Comparison of ENCODE assay signal across 17 cellular contexts in genomic region chr12:49872781-49873181, GRCh38. TPM values are rescaled to one million over a fixed set of nuclear protein-coding genes. Genes with fewer than 3 reads are reported as not detected.
DNase-seq lines count a peak whose midpoint lies in the region; ATAC-seq and TF ChIP-seq lines count a peak whose summit lies in the region.
"Had no signal": no experiment of that assay in that cellular context is flagged by ENCODE, and none has a peak within 500 bp of the region (broad histone marks: within the 10 kb centered on the region; RNA-seq: fewer than 3 reads in every experiment).

No MANE protein-coding gene starts in this region.

- no peaks in the 10 kb centered on the region for H3K27me3 ChIP-seq in dorsolateral prefrontal cortex
- H3K27me3 ChIP-seq in osteoblast (ENCODE audit: insufficient read depth, low read length): no peaks in the 10 kb centered on the region
- H3K27me3 ChIP-seq in body of pancreas: no peaks in the 10 kb centered on the region
- H3K27me3 ChIP-seq: gastrocnemius medialis had no signal

- H3K36me3 Mint-ChIP-seq in progenitor cell of endocrine pancreas (ENCODE audit: insufficient read depth): no peaks in the 10 kb centered on the region
- H3K36me3 Mint-ChIP-seq: activated naive CD8-positive, alpha-beta T cell; natural killer cell had no signal

- no peak for ATAC-seq in HG03378 (IDR thresholded peaks at IDR 0.05; ENCODE audit: unreplicated experiment)
- ATAC-seq in body of pancreas: no peak
- ATAC-seq: gastrocnemius medialis, natural killer cell had no signal

- peaks cover 2% of the 10 kb centered on the region for H3K27me3 Mint-ChIP-seq in progenitor cell of endocrine pancreas
- H3K27me3 Mint-ChIP-seq: activated naive CD8-positive, alpha-beta T cell had no signal

- WGBS in body of pancreas, 2 donors: 84 to 87% methylated on average over 3 to 6 of the region's 6 CpGs

- H4K20me1 ChIP-seq in osteoblast (ENCODE audit: insufficient read depth, low read length): no peaks in the 10 kb centered on the region

- DNase-seq in DMS 273 (lab: John Stamatoyannopoulos, UW; ENCODE audit: unreplicated experiment) (peak; percentile 37), DMS 273 treated with DMSO at 0.1 percent for 48 hours (lab: John Stamatoyannopoulos, UW) (no peak), NCI-H2196 (lab: John Stamatoyannopoulos, UW; ENCODE audit: unreplicated experiment) (peak; percentile 55), dorsolateral prefrontal cortex (peak in 6 of 10 donors; percentile 46 to 70 (median 55)), osteoblast (ENCODE audit: insufficient read length, low spot score, missing footprints) (no peak), body of pancreas (no peak), progenitor cell of endocrine pancreas (ENCODE audit: low spot score, unreplicated experiment) (no peak)
- DNase-seq: dermis blood vessel endothelial cell, gastrocnemius medialis, natural killer cell, NCI-H510A, SHP77 treated with DMSO at 0.1 percent for 48 hours, tibial artery had no signal

- no peak overlapping the region for H3K27ac Mint-ChIP-seq in progenitor cell of endocrine pancreas
- H3K27ac Mint-ChIP-seq: activated naive CD8-positive, alpha-beta T cell; natural killer cell had no signal

- H3K9me3 ChIP-seq in osteoblast (ENCODE audit: low read depth, low read length): no peaks in the 10 kb centered on the region
- H3K9me3 ChIP-seq in body of pancreas: no peaks in the 10 kb centered on the region
- H3K9me3 ChIP-seq: gastrocnemius medialis, tibial artery had no signal

- H3K4me1 ChIP-seq in osteoblast (ENCODE audit: insufficient read depth, low read length) (peaks cover 24% of the 10 kb centered on the region), body of pancreas (peaks cover 18% of the 10 kb centered on the region)

- peaks cover 8% of the 10 kb centered on the region for H3K4me1 Mint-ChIP-seq in progenitor cell of endocrine pancreas (ENCODE audit: low read depth)

- no peak for TF ChIP-seq CTCF in dorsolateral prefrontal cortex (IDR thresholded peaks at IDR 0.05 in 54 of 56, conservative IDR thresholded peaks at IDR 0.05 in 2 of 56; ENCODE audit: low read depth in 1 of 56, partially characterized antibody in 56 of 56)
- no peak for TF ChIP-seq CTCF in osteoblast (IDR thresholded peaks at IDR 0.05; ENCODE audit: extremely low read depth, low read depth, low read length)
- no peak for TF ChIP-seq CTCF in body of pancreas (IDR thresholded peaks at IDR 0.05)
- no peak for TF ChIP-seq CTCF in progenitor cell of endocrine pancreas (IDR thresholded peaks at IDR 0.05; ENCODE audit: unreplicated experiment)

- H2AFZ ChIP-seq in osteoblast (ENCODE audit: low read length): no peak overlapping the region

- no peak overlapping the region for H3K4me3 Mint-ChIP-seq in progenitor cell of endocrine pancreas (ENCODE audit: low read depth)
- H3K4me3 Mint-ChIP-seq: activated naive CD8-positive, alpha-beta T cell; natural killer cell had no signal

- peaks cover under 1% of the 10 kb centered on the region for H3K9me3 Mint-ChIP-seq in progenitor cell of endocrine pancreas (ENCODE audit: low read depth)

- TF ChIP-seq POLR2A in body of pancreas (IDR thresholded peaks at IDR 0.05): no peak

- H3K27ac ChIP-seq in dorsolateral prefrontal cortex (peak overlapping the region in 58 of 59 donors; percentile 45 to 97 (median 90)), osteoblast (ENCODE audit: low read depth, low read length) (peak overlapping the region; percentile 22), body of pancreas (no peak overlapping the region)
- H3K27ac ChIP-seq: 22Rv1, gastrocnemius medialis, skin epidermis, tibial artery had no signal

- H3K4me2 ChIP-seq in osteoblast (ENCODE audit: insufficient read depth, low read length): no peak overlapping the region

- no peak overlapping the region for H3K4me3 ChIP-seq in dorsolateral prefrontal cortex
- H3K4me3 ChIP-seq in osteoblast (ENCODE audit: insufficient read depth, low read length): no peak overlapping the region
- H3K4me3 ChIP-seq in body of pancreas: no peak overlapping the region
- H3K4me3 ChIP-seq: gastrocnemius medialis, skin epidermis, tibial artery had no signal

- H3K79me2 ChIP-seq in osteoblast (ENCODE audit: insufficient read depth, low read length): no peaks in the 10 kb centered on the region

- intact Hi-C loops in dorsolateral prefrontal cortex (cut with DNase I): no loop called here
- intact Hi-C loops in body of pancreas (cut with DNase I): no loop called here

- no peaks in the 10 kb centered on the region for H3K36me3 ChIP-seq in osteoblast (ENCODE audit: insufficient read depth, low read length)
- H3K36me3 ChIP-seq in body of pancreas (replicated peaks in 1 of 2; ENCODE audit: insufficient read depth in 1 of 2, low read depth in 2 of 2): no peaks in the 10 kb centered on the region
- H3K36me3 ChIP-seq: gastrocnemius medialis, tibial artery had no signal

RNA-seq across cellular contexts. Expression of gene BCDIN3D, which starts 29.9 kb away (rescaled TPM):
- total RNA-seq in dorsolateral prefrontal cortex: 1 to 10 TPM; 2.4 to 8.0 (median 4.3) TPM
- total RNA-seq in osteoblast: 4.7 and 5.4 TPM in 2 replicates
- total RNA-seq in body of pancreas: 1 to 10 TPM; 1.3 to 3.6 TPM
- total RNA-seq in progenitor cell of endocrine pancreas: 6.1 and 7.3 TPM in 2 replicates

RNA-seq across cellular contexts. Expression of gene FAIM2, which starts 30.9 kb away (rescaled TPM):
- total RNA-seq in dorsolateral prefrontal cortex: 1,000 to 10,000 TPM in 2 of 120 experiments, 100 to 1,000 TPM in 118; 390 to 1,056 (median 722) TPM
- 0.88 and 1.4 TPM in 2 replicates for total RNA-seq in osteoblast
- total RNA-seq in body of pancreas: 1 to 10 TPM; 1.0 to 4.9 TPM
- not detected in 2 replicates for total RNA-seq in progenitor cell of endocrine pancreas
- total RNA-seq: dermis blood vessel endothelial cell had no signal

RNA-seq across cellular contexts. Expression of gene NCKAP5L, which starts 44.6 kb away (rescaled TPM):
- total RNA-seq in dorsolateral prefrontal cortex (10 to 100 TPM; 17.3 to 37.7 (median 25.5) TPM), osteoblast (34.8 and 40.5 TPM in 2 replicates), body of pancreas (10 to 100 TPM; 10.1 to 13.2 TPM), progenitor cell of endocrine pancreas (33.4 and 34.5 TPM in 2 replicates)

Comparison
In these comparisons a context has a peak if more than half of its experiments do, and no peak if none do; other contexts are left out.
1. DNase-seq: peak in DMS 273 (single experiment), NCI-H2196 (single experiment) and dorsolateral prefrontal cortex (6 of 10); none in DMS 273 treated with DMSO at 0.1 percent for 48 hours (single experiment), osteoblast (single experiment), body of pancreas (0 of 4) and progenitor cell of endocrine pancreas (single experiment).
2. H3K27ac ChIP-seq: peak in dorsolateral prefrontal cortex (58 of 59) and osteoblast (single experiment); none in body of pancreas (0 of 4).
3. RNA of gene FAIM2, which starts 30.9 kb away (total RNA-seq): 390 to 1,056 TPM in dorsolateral prefrontal cortex; 1.0 to 4.9 TPM in body of pancreas, 0.88 to 1.4 TPM in osteoblast and not detected in progenitor cell of endocrine pancreas; every median in the first group is over 10 times any median in the second.